Comparison of ENCODE assay signal across 14 cellular contexts in the genomic region with DNA sequence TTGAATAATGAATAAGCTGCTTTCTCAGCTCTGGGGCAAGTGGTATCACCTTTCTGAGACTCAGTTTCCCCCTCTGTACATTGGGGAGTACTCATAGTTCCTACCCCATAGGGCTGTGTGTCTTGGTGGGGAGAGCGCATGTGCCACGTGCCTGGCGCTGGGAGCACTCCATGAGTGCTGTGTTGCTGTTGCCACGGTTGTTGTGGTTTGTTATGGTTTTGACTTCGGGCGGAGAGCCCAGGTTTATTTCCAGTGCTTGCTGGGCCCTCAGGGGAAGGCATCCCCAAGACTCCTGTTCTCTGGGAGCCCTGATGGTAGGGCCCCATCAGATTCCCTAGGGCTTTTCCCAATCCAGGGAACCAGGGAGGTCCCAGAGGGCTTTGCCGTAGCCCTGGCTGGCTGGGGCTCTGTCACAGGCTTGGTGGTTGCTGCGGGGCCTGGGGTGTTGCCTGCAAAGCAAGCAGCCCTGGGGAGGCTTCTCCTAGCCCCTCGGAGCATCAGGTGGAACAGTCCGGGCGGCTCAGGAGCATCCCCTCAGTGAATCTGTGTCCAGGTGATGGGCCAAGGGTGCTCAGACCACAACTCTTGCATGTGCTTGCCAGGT. TPM values are rescaled to one million over a fixed set of nuclear protein-coding genes. Genes with fewer than 3 reads are reported as not detected.
DNase-seq lines count a peak whose midpoint lies in the region; ATAC-seq and TF ChIP-seq lines count a peak whose summit lies in the region.
"Had no signal": no experiment of that assay in that cellular context is flagged by ENCODE, and none has a peak within 500 bp of the region (broad histone marks: within the 10 kb centered on the region; RNA-seq: fewer than 3 reads in every experiment).

No MANE protein-coding gene starts in this region.

- H3K14ac ChIP-seq in IMR-90 (replicated peaks; ENCODE audit: low read depth, low read length) = 0 out of 2 replicates have a peak overlapping the region, but pooled peaks have one; percentile 9

- dilution Hi-C loops in IMR-90 (cut with HindIII; ENCODE audit: low sequenced_read_pairs, unreplicated experiment) = no loop called here

- H3K4me3 ChIP-seq in IMR-90 (ENCODE audit: insufficient read depth, low read depth, low read length) (no peak overlapping the region), gastrocnemius medialis (no peak overlapping the region)
- H3K4me3 ChIP-seq: A549, coronary artery, SJSA1 had no signal

- H3K79me1 ChIP-seq in IMR-90 (ENCODE audit: low read depth in 1 of 2, low read length in 2 of 2) = peaks cover 42 to 84% of the 10 kb centered on the region in 2 experiments

- no peak overlapping the region for H3K4me2 ChIP-seq in IMR-90 (ENCODE audit: low read depth, low read length)
- H3K4me2 ChIP-seq: A549 had no signal

- no peaks in the 10 kb centered on the region for H3K9me3 Mint-ChIP-seq in activated CD4-positive, alpha-beta T cell treated with anti-CD3 and anti-CD28 coated beads for 36 hours (ENCODE audit: low read depth)
- H3K9me3 Mint-ChIP-seq in effector memory CD8-positive, alpha-beta T cell = no peaks in the 10 kb centered on the region
- H3K9me3 Mint-ChIP-seq in nephron progenitor cell (no peaks in the 10 kb centered on the region), progenitor cell of endocrine pancreas (ENCODE audit: low read depth) (no peaks in the 10 kb centered on the region)

- H4K20me1 ChIP-seq in IMR-90 (ENCODE audit: insufficient read depth, low read length) = peaks cover 43% of the 10 kb centered on the region

- no peak overlapping the region for H3K4ac ChIP-seq in IMR-90 (ENCODE audit: low read depth, low read length)

- H3K18ac ChIP-seq in IMR-90 (ENCODE audit: low read depth, low read length) = no peak overlapping the region

- TF ChIP-seq POLR2A in IMR-90 (IDR thresholded peaks at IDR 0.05; ENCODE audit: low read depth, low read length) = no peak
- TF ChIP-seq POLR2A in gastrocnemius medialis (IDR thresholded peaks at IDR 0.05) = no peak

- peak overlapping the region; percentile 33; the same call in 1 of the 2 replicates for H2AK5ac ChIP-seq in IMR-90 (ENCODE audit: low read depth, low read length)

- no peak overlapping the region for H2BK15ac ChIP-seq in IMR-90 (ENCODE audit: low read depth, low read length)

- DNase-seq in activated CD4-positive, alpha-beta T cell treated with anti-CD3 and anti-CD28 coated beads for 36 hours = no peak
- no peak for DNase-seq in activated CD4-positive, alpha-beta T cell treated with anti-CD3 and anti-CD28 coated beads for 1 hour
- DNase-seq in IMR-90 (no peak), nephron progenitor cell (no peak), progenitor cell of endocrine pancreas (ENCODE audit: low spot score, unreplicated experiment) (no peak), gastrocnemius medialis (no peak), SIG-M5 (lab: John Stamatoyannopoulos, UW) (no peak)
- DNase-seq in effector memory CD8-positive, alpha-beta T cell = no peak
- DNase-seq: activated effector memory CD4-positive, alpha-beta T cell treated with anti-CD3 and anti-CD28 coated beads, Interleukin-2, amount 50 U/mL, for 16 hours; NCI-H146; NCI-H82 had no signal

- TF ChIP-seq RAD21 in IMR-90 (IDR thresholded peaks at IDR 0.05; ENCODE audit: low read length) = no peak

- H3K9me1 ChIP-seq in IMR-90 (ENCODE audit: insufficient read depth, low read length) = peaks cover 18% of the 10 kb centered on the region

- 92% methylated on average over 4 of the region's 11 CpGs; no CpG with 5 or more reads in 1 of the 2 experiments for WGBS in IMR-90 (ENCODE audit: extremely low coverage in 2 of 2, insufficient read length in 1 of 2), 2 experiments

- H4K91ac ChIP-seq in IMR-90 (ENCODE audit: insufficient read depth, low read depth, low read length) = no peak overlapping the region

- H2BK120ac ChIP-seq in IMR-90 (ENCODE audit: low read depth, low read length) = no peak overlapping the region

- CTCF ChIA-PET in activated CD4-positive, alpha-beta T cell treated with anti-CD3 and anti-CD28 coated beads for 36 hours (lab: Charles Lee) = interaction anchor here (1.7 to 6.3 kb wide), 3 partner anchors 11 to 28 kb away, joined by 7 to 41 read pairs (median 9); no protein-coding TSS in a partner anchor
- CTCF ChIA-PET in IMR-90 (lab: Yijun Ruan, JAX) = no interaction called here

- peak overlapping the region; percentile 47 for H3K27ac Mint-ChIP-seq in activated CD4-positive, alpha-beta T cell treated with anti-CD3 and anti-CD28 coated beads for 36 hours
- H3K27ac Mint-ChIP-seq in effector memory CD8-positive, alpha-beta T cell = peak overlapping the region; percentile 100
- H3K27ac Mint-ChIP-seq in nephron progenitor cell = peak overlapping the region; percentile 79
- no peak overlapping the region for H3K27ac Mint-ChIP-seq in progenitor cell of endocrine pancreas

- H3K27me3 Mint-ChIP-seq in activated CD4-positive, alpha-beta T cell treated with anti-CD3 and anti-CD28 coated beads for 36 hours = no peaks in the 10 kb centered on the region
- H3K27me3 Mint-ChIP-seq in effector memory CD8-positive, alpha-beta T cell = no peaks in the 10 kb centered on the region
- H3K27me3 Mint-ChIP-seq in nephron progenitor cell (ENCODE audit: low read depth, poor library complexity) (no peaks in the 10 kb centered on the region), progenitor cell of endocrine pancreas (peaks cover 4% of the 10 kb centered on the region)

- H2BK5ac ChIP-seq in IMR-90 (ENCODE audit: low read depth, low read length, poor library complexity, severe bottlenecking) = no peak overlapping the region

- no peaks in the 10 kb centered on the region for H3K9me3 ChIP-seq in IMR-90 (ENCODE audit: control insufficient read depth, insufficient read depth, low read length)
- H3K9me3 ChIP-seq in gastrocnemius medialis = no peaks in the 10 kb centered on the region
- H3K9me3 ChIP-seq: A549, SJSA1 had no signal

- H3K27me3 ChIP-seq in IMR-90 (ENCODE audit: control insufficient read depth, insufficient read depth, low read length) = no peaks in the 10 kb centered on the region
- H3K27me3 ChIP-seq in gastrocnemius medialis = no peaks in the 10 kb centered on the region
- H3K27me3 ChIP-seq: SJSA1 had no signal

- H3K4me1 ChIP-seq in IMR-90 (ENCODE audit: control insufficient read depth, insufficient read depth, low read length) = peaks cover 12% of the 10 kb centered on the region
- peaks cover 18 to 32% of the 10 kb centered on the region in 2 donors for H3K4me1 ChIP-seq in gastrocnemius medialis

- no peak overlapping the region for H3K4me3 Mint-ChIP-seq in activated CD4-positive, alpha-beta T cell treated with anti-CD3 and anti-CD28 coated beads for 36 hours
- H3K4me3 Mint-ChIP-seq in effector memory CD8-positive, alpha-beta T cell = peak overlapping the region; percentile 66 to 94
- H3K4me3 Mint-ChIP-seq in nephron progenitor cell (no peak overlapping the region), progenitor cell of endocrine pancreas (ENCODE audit: low read depth) (no peak overlapping the region)

- H3K9ac ChIP-seq in IMR-90 (ENCODE audit: low read depth, low read length) = no peak overlapping the region

- no peak overlapping the region for H2BK20ac ChIP-seq in IMR-90 (ENCODE audit: low read depth, low read length)

- no peak overlapping the region for H3K56ac ChIP-seq in IMR-90 (ENCODE audit: extremely low read depth, insufficient read depth, low read length)

- peaks cover 56% of the 10 kb centered on the region for H3K4me1 Mint-ChIP-seq in activated CD4-positive, alpha-beta T cell treated with anti-CD3 and anti-CD28 coated beads for 36 hours
- peaks cover 42 to 46% of the 10 kb centered on the region in 2 donors for H3K4me1 Mint-ChIP-seq in effector memory CD8-positive, alpha-beta T cell (ENCODE audit: low read depth in 2 of 2)
- H3K4me1 Mint-ChIP-seq in nephron progenitor cell (peaks cover 19% of the 10 kb centered on the region), progenitor cell of endocrine pancreas (ENCODE audit: low read depth) (no peaks in the 10 kb centered on the region)

- in situ Hi-C loops in IMR-90 (cut with MboI; ENCODE audit: low sequenced_read_pairs) (no loop called here), gastrocnemius medialis (cut with MboI; ENCODE audit: low sequenced_read_pairs in 4 of 4) (no loop called here)

- no peak for ATAC-seq in activated CD4-positive, alpha-beta T cell treated with anti-CD3 and anti-CD28 coated beads for 36 hours
- ATAC-seq in IMR-90 (ENCODE audit: low read depth) (no peak), gastrocnemius medialis (no peak)
- ATAC-seq in effector memory CD8-positive, alpha-beta T cell (replicated peaks) = no peak

- H3K23ac ChIP-seq in IMR-90 (ENCODE audit: low read depth, low read length) = no peak overlapping the region

- intact Hi-C loops in activated CD4-positive, alpha-beta T cell treated with anti-CD3 and anti-CD28 coated beads for 36 hours (cut with DNase I, micrococcal nuclease) = no loop called here
- intact Hi-C loops in IMR-90 (cut with micrococcal nuclease) = no loop called here
- intact Hi-C loops in gastrocnemius medialis (cut with DNase I; ENCODE audit: low total_unique reads) = no loop called here

- H3K36me3 ChIP-seq in IMR-90 (ENCODE audit: control insufficient read depth, insufficient read depth, low read length) (peaks cover 12% of the 10 kb centered on the region), gastrocnemius medialis (peaks cover 0 to 14% of the 10 kb centered on the region in 2 donors)

- H3K27ac ChIP-seq in IMR-90 (ENCODE audit: insufficient read depth, low read length) = no peak overlapping the region
- H3K27ac ChIP-seq in gastrocnemius medialis = peak overlapping the region in 1 of 4 donors; percentile 68
- H3K27ac ChIP-seq: SJSA1 had no signal

- H3K36me3 Mint-ChIP-seq in activated CD4-positive, alpha-beta T cell treated with anti-CD3 and anti-CD28 coated beads for 36 hours (ENCODE audit: low read depth) = peaks cover 35% of the 10 kb centered on the region
- H3K36me3 Mint-ChIP-seq in effector memory CD8-positive, alpha-beta T cell (ENCODE audit: insufficient read depth) = peaks cover 70% of the 10 kb centered on the region
- H3K36me3 Mint-ChIP-seq in nephron progenitor cell (ENCODE audit: low read depth) (peaks cover 21% of the 10 kb centered on the region), progenitor cell of endocrine pancreas (ENCODE audit: insufficient read depth) (no peaks in the 10 kb centered on the region)

- no TSS peak for BruUV-seq in IMR-90 (replicated peaks; lab: Mats Ljungman, UMichigan)

- POLR2A ChIA-PET in activated CD4-positive, alpha-beta T cell treated with anti-CD3 and anti-CD28 coated beads for 36 hours (lab: Charles Lee) = interaction anchor here (0.6 kb wide), 1 partner anchor 9 kb away, joined by 5 read pairs; no protein-coding TSS in a partner anchor
- POLR2A ChIA-PET in IMR-90 (lab: Charles Lee; ENCODE audit: unreplicated experiment) = no interaction called here

- H4K5ac ChIP-seq in IMR-90 (ENCODE audit: low read depth, low read length) = no peak overlapping the region

- H4K8ac ChIP-seq in IMR-90 (ENCODE audit: low read depth in 2 of 2, low read length in 2 of 2) = no peak overlapping the region

- H2AFZ ChIP-seq in IMR-90 (replicated peaks; ENCODE audit: low read length, poor library complexity) = no peak overlapping the region

- TF ChIP-seq CTCF in IMR-90 (conservative IDR thresholded peaks at IDR 0.05; ENCODE audit: low read depth, low read length) = no peak
- no peak for TF ChIP-seq CTCF in nephron progenitor cell (IDR thresholded peaks at IDR 0.05)
- TF ChIP-seq CTCF in progenitor cell of endocrine pancreas (IDR thresholded peaks at IDR 0.05; ENCODE audit: unreplicated experiment) = no peak
- TF ChIP-seq CTCF in gastrocnemius medialis (IDR thresholded peaks at IDR 0.05 in 4 of 5, conservative IDR thresholded peaks at IDR 0.05 in 1 of 5) = no peak

- H2AK9ac ChIP-seq in IMR-90 (replicated peaks; ENCODE audit: low read depth, low read length, poor library complexity) = no peak overlapping the region

RNA-seq across cellular contexts. Expression of a gene that starts 18.6 kb away (rescaled TPM):
- total RNA-seq in activated CD4-positive, alpha-beta T cell treated with anti-CD3 and anti-CD28 coated beads for 36 hours = 10 to 100 TPM; 29.2 to 32.7 TPM
- total RNA-seq in IMR-90 (2012; rRNA removed) (9.2 and 9.3 TPM in 2 replicates), progenitor cell of endocrine pancreas (0.72 and 1.5 TPM in 2 replicates), gastrocnemius medialis (10 to 100 TPM; 10.4 to 20.0 (median 15.5) TPM)
- polyA plus RNA-seq in IMR-90 (2012; rRNA removed) = 20.2 and 20.9 TPM in 2 replicates
- 10.1 and 19.4 TPM in 2 replicates for polyA plus RNA-seq in IMR-90 (2012; cell fraction: cytosol; rRNA removed)
- 21.8 and 24.3 TPM in 2 replicates for polyA plus RNA-seq in IMR-90 (2012; cell fraction: nucleus; rRNA removed; ENCODE audit: low replicate concordance)

RNA-seq across cellular contexts. Expression of a gene that starts 55.4 kb away (rescaled TPM):
- total RNA-seq in activated CD4-positive, alpha-beta T cell treated with anti-CD3 and anti-CD28 coated beads for 36 hours = 1 to 10 TPM; 1.3 to 1.5 TPM
- total RNA-seq in IMR-90 (2012; rRNA removed) = 3.1 and 3.2 TPM in 2 replicates
- 6.6 and 7.1 TPM in 2 replicates for polyA plus RNA-seq in IMR-90 (2012; rRNA removed)
- 8.6 and 15.3 TPM in 2 replicates for polyA plus RNA-seq in IMR-90 (2012; cell fraction: cytosol; rRNA removed)
- polyA plus RNA-seq in IMR-90 (2012; cell fraction: nucleus; rRNA removed; ENCODE audit: low replicate concordance) = 8.3 and 19.7 TPM in 2 replicates
- total RNA-seq in progenitor cell of endocrine pancreas = 31.3 and 32.9 TPM in 2 replicates
- 10 to 100 TPM in 3 of 4 donors, 1 to 10 TPM in 1; 8.7 to 16.7 (median 14.5) TPM for total RNA-seq in gastrocnemius medialis

Comparison
In these comparisons a context has a peak if more than half of its experiments do, and no peak if none do; other contexts are left out.
1. H3K4me3 Mint-ChIP-seq: peak in effector memory CD8-positive, alpha-beta T cell (2 of 2); none in activated CD4-positive, alpha-beta T cell treated with anti-CD3 and anti-CD28 coated beads for 36 hours (single experiment), nephron progenitor cell (single experiment) and progenitor cell of endocrine pancreas (single experiment).